9 cellular contexts compared by ENCODE assay signal in genomic region chr12:123105427-123105826, GRCh38. TPM values are rescaled to one million over a fixed set of nuclear protein-coding genes. Genes with fewer than 3 reads are reported as not detected.
A peak's percentile ranks its signal among the peaks of the same experiment; 100 is the strongest.
DNase-seq lines count a peak whose midpoint lies in the region; TF ChIP-seq lines count a peak whose summit lies in the region.
"Had no signal": no experiment of that assay in that cellular context is flagged by ENCODE, and none has a peak within 500 bp of the region (broad histone marks: within the 10 kb centered on the region; RNA-seq: fewer than 3 reads in every experiment).

No MANE protein-coding gene starts in this region.

- peak overlapping the region; percentile 17; the same call in 1 of the 2 replicates for H3K9ac ChIP-seq in ES-I3 (ENCODE audit: low read depth, low read length)

- no peaks in the 10 kb centered on the region for H3K27me3 ChIP-seq in WERI-Rb-1 (ENCODE audit: insufficient read depth, low read depth, severe bottlenecking)
- H3K27me3 ChIP-seq: spleen had no signal

- TF ChIP-seq CTCF in endothelial cell (IDR thresholded peaks at IDR 0.05; ENCODE audit: unreplicated experiment), result no peak
- TF ChIP-seq CTCF in neural crest cell (conservative IDR thresholded peaks at IDR 0.05), result no peak
- no peak for TF ChIP-seq CTCF in WERI-Rb-1 (IDR thresholded peaks at IDR 0.05; ENCODE audit: low read depth, low read length)

- H3K9me3 Mint-ChIP-seq in endothelial cell (ENCODE audit: unreplicated experiment) (no peaks in the 10 kb centered on the region), neural crest cell (no peaks in the 10 kb centered on the region)

- DNase-seq in NCI-H2171 (lab: John Stamatoyannopoulos, UW) (peak; percentile 34), endothelial cell (ENCODE audit: low spot score) (peak; percentile 28), neural crest cell (ENCODE audit: low read depth, low spot score) (no peak), WERI-Rb-1 (no peak), NCI-H187 (lab: John Stamatoyannopoulos, UW) (no peak), putamen (ENCODE audit: low spot score) (no peak)
- DNase-seq: effector memory CD4-positive, alpha-beta T cell; spleen had no signal

- H3K4me1 Mint-ChIP-seq in endothelial cell (ENCODE audit: unreplicated experiment) (peaks cover 60% of the 10 kb centered on the region), neural crest cell (peaks cover 42% of the 10 kb centered on the region)

- H3K4me3 Mint-ChIP-seq in endothelial cell (ENCODE audit: unreplicated experiment) (peak overlapping the region; percentile 76), neural crest cell (no peak overlapping the region)

- H3K36me3 ChIP-seq in ES-I3 (ENCODE audit: insufficient read depth, low read length) (no peaks in the 10 kb centered on the region), WERI-Rb-1 (no peaks in the 10 kb centered on the region; the same call in 1 of the 2 replicates)
- H3K36me3 ChIP-seq: spleen had no signal

- no peak overlapping the region for H3K4me3 ChIP-seq in WERI-Rb-1 (ENCODE audit: low read depth, low read length)
- H3K4me3 ChIP-seq: spleen had no signal

- peak overlapping the region; percentile 95 for H3K27ac Mint-ChIP-seq in endothelial cell (ENCODE audit: unreplicated experiment)
- H3K27ac Mint-ChIP-seq in neural crest cell (ENCODE audit: unreplicated experiment), result peak overlapping the region; percentile 45

- H3K27ac ChIP-seq in WERI-Rb-1, result no peak overlapping the region

- H3K27me3 Mint-ChIP-seq in endothelial cell (ENCODE audit: unreplicated experiment) (peaks cover 7% of the 10 kb centered on the region), neural crest cell (ENCODE audit: low read depth) (no peaks in the 10 kb centered on the region)

- peaks cover 54% of the 10 kb centered on the region for H3K4me1 ChIP-seq in ES-I3 (ENCODE audit: insufficient read depth, low read length)

- H3K9me3 ChIP-seq in ES-I3 (ENCODE audit: control insufficient read depth, insufficient read depth, low read length) (no peaks in the 10 kb centered on the region), WERI-Rb-1 (ENCODE audit: severe bottlenecking) (no peaks in the 10 kb centered on the region)
- H3K9me3 ChIP-seq: spleen had no signal

- peaks cover 10% of the 10 kb centered on the region for H3K36me3 Mint-ChIP-seq in endothelial cell (ENCODE audit: low read depth, unreplicated experiment)
- no peaks in the 10 kb centered on the region for H3K36me3 Mint-ChIP-seq in neural crest cell (ENCODE audit: low read depth)

RNA-seq across cellular contexts. Expression of gene PITPNM2, which starts 45.5 kb away (rescaled TPM):
- total RNA-seq in endothelial cell (ENCODE audit: unreplicated experiment) (14.3 TPM), neural crest cell (7.2 and 9.5 TPM in 2 replicates)

Comparison
In these comparisons a context has a peak if more than half of its experiments do, and no peak if none do; other contexts are left out.
1. DNase-seq: peak in NCI-H2171 (single experiment) and endothelial cell (single experiment); none in neural crest cell (single experiment), WERI-Rb-1 (single experiment), NCI-H187 (0 of 2) and putamen (single experiment).